In the genomic region with DNA sequence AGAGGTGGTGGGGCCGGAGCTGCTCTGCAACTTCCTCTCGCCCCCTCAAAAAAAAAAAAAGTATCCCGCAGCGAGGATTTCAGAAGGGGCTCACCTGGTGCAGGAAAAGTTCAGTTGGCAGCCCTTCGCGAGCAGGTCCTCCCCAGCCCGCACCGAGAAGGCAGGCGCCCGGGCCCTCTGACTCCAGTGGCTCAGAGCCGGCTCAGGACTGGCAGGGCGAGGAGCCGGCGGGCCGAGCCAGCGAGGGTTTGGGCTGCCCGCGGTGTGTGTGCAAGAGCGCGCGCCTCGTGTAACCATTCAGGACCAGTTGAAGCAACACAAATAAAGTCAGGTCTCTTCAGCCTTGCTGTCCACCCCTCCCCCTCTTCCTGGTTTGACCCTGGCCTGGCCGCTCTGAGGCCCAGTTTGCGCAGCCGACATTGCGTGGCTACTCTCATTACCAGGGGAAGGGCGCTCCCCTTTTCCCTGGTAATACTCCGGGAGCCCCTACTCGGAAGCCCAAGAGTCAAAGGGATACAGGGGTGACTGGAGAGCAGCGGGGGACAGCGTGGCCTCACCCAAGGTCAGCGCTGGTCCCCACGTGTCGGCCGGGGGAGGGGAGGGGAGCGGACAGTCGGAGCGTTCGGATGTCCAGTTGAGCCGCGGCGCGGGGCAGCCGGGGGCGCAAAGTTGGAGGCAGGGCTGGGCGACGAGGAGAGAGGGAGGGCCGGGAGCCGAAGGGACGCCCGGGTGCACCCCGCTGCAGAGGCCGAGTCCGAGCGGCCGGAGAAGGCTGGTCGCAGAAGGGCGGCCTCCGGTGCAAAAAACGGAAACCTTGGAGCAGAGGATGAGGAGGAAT, we compare ENCODE assay signal across 8 cellular contexts. TPM values are rescaled to one million over a fixed set of nuclear protein-coding genes. Genes with fewer than 3 reads are reported as not detected.
DNase-seq lines count a peak whose midpoint lies in the region; ATAC-seq and TF ChIP-seq lines count a peak whose summit lies in the region.

No MANE protein-coding gene starts in this region.

- POLR2A ChIA-PET in activated CD4-positive, alpha-beta memory T cell treated with anti-CD3 and anti-CD28 coated beads for 36 hours (lab: Charles Lee): no interaction called here

- H3K9me3 Mint-ChIP-seq in osteocyte (ENCODE audit: unreplicated experiment): no peaks in the 10 kb centered on the region
- no peaks in the 10 kb centered on the region for H3K9me3 Mint-ChIP-seq in activated CD4-positive, alpha-beta memory T cell treated with anti-CD3 and anti-CD28 coated beads for 36 hours

- H3K4me1 ChIP-seq in Peyer's patch: peaks cover 0 to 22% (median 0%) of the 10 kb centered on the region in 4 donors

- no peak for DNase-seq in Peyer's patch
- no peak for DNase-seq in fibroblast of pulmonary artery (ENCODE audit: low read depth)
- no peak for DNase-seq in osteocyte (ENCODE audit: extremely low spot score, unreplicated experiment)
- no peak for DNase-seq in activated CD4-positive, alpha-beta memory T cell treated with anti-CD3 and anti-CD28 coated beads for 36 hours
- DNase-seq in GM19240 (ENCODE audit: insufficient read length, low spot score): no peak
- DNase-seq in EL: no peak

- no peak for TF ChIP-seq POLR2A in Peyer's patch (IDR thresholded peaks at IDR 0.05)

- intact Hi-C loops in activated CD4-positive, alpha-beta memory T cell treated with anti-CD3 and anti-CD28 coated beads for 36 hours (cut with micrococcal nuclease): no loop called here

- H3K4me1 Mint-ChIP-seq in osteocyte (ENCODE audit: unreplicated experiment): peaks cover 9% of the 10 kb centered on the region
- H3K4me1 Mint-ChIP-seq in activated CD4-positive, alpha-beta memory T cell treated with anti-CD3 and anti-CD28 coated beads for 36 hours (ENCODE audit: low read depth): peaks cover 12% of the 10 kb centered on the region

- H3K27ac Mint-ChIP-seq in osteocyte (ENCODE audit: unreplicated experiment): no peak overlapping the region
- H3K27ac Mint-ChIP-seq in activated CD4-positive, alpha-beta memory T cell treated with anti-CD3 and anti-CD28 coated beads for 36 hours: no peak overlapping the region

- H3K36me3 Mint-ChIP-seq in osteocyte (ENCODE audit: unreplicated experiment): no peaks in the 10 kb centered on the region
- H3K36me3 Mint-ChIP-seq in activated CD4-positive, alpha-beta memory T cell treated with anti-CD3 and anti-CD28 coated beads for 36 hours: no peaks in the 10 kb centered on the region

- ATAC-seq in HG02973 (IDR thresholded peaks at IDR 0.05; ENCODE audit: unreplicated experiment): no peak

- no peaks in the 10 kb centered on the region for H3K36me3 ChIP-seq in Peyer's patch

- CTCF ChIA-PET in activated CD4-positive, alpha-beta memory T cell treated with anti-CD3 and anti-CD28 coated beads for 36 hours (lab: Charles Lee): no interaction called here

- peaks cover 0 to 49% of the 10 kb centered on the region in 2 donors for H3K27me3 ChIP-seq in Peyer's patch

- no peaks in the 10 kb centered on the region for H3K9me3 ChIP-seq in Peyer's patch

- H3K4me3 Mint-ChIP-seq in osteocyte (ENCODE audit: unreplicated experiment): peak overlapping the region; percentile 73
- no peak overlapping the region for H3K4me3 Mint-ChIP-seq in activated CD4-positive, alpha-beta memory T cell treated with anti-CD3 and anti-CD28 coated beads for 36 hours

- H3K27ac ChIP-seq in C4-2B: peak overlapping the region; percentile 58
- H3K27ac ChIP-seq in Peyer's patch: no peak overlapping the region

- H3K27me3 Mint-ChIP-seq in osteocyte (ENCODE audit: unreplicated experiment): peaks cover 79% of the 10 kb centered on the region
- H3K27me3 Mint-ChIP-seq in activated CD4-positive, alpha-beta memory T cell treated with anti-CD3 and anti-CD28 coated beads for 36 hours: peaks cover 69% of the 10 kb centered on the region

- TF ChIP-seq CTCF in C4-2B (conservative IDR thresholded peaks at IDR 0.05) (no peak), Peyer's patch (IDR thresholded peaks at IDR 0.05) (no peak), fibroblast of pulmonary artery (IDR thresholded peaks at IDR 0.05; ENCODE audit: low read length, missing control alignments) (no peak), osteocyte (IDR thresholded peaks at IDR 0.05) (no peak)

- H3K4me3 ChIP-seq in Peyer's patch: peak overlapping the region; percentile 1 to 38 (median 20)
- H3K4me3 ChIP-seq in fibroblast of pulmonary artery (replicated peaks; ENCODE audit: low read depth, low read length): peak overlapping the region; percentile 35

RNA-seq across cellular contexts. Expression of gene EN1, which starts 12.3 kb away (rescaled TPM):
- not detected for total RNA-seq in Peyer's patch
- not detected in 2 replicates for total RNA-seq in osteocyte
- not detected for total RNA-seq in activated CD4-positive, alpha-beta memory T cell treated with anti-CD3 and anti-CD28 coated beads for 36 hours
